ENCODE assay signal across 14 cellular contexts in genomic region chr3:47089605-47090004, GRCh38.
"Had no signal": no experiment of that assay in that cellular context is flagged by ENCODE, and none has a peak within 500 bp of the region (broad histone marks: within the 10 kb centered on the region; RNA-seq: fewer than 3 reads in every experiment).

No MANE protein-coding gene starts in this region.

- DNase-seq: activated CD4-positive, alpha-beta memory T cell treated with anti-CD3 and anti-CD28 coated beads for 36 hours; activated CD8-positive, alpha-beta memory T cell treated with anti-CD3 and anti-CD28 coated beads, Interleukin-2, amount 50 U/mL, for 4 hours; brain microvascular endothelial cell; dorsolateral prefrontal cortex; foreskin melanocyte; heart right ventricle; islet precursor cell; left lung; stimulated activated CD4-positive, alpha-beta T cell treated with anti-CD3 and anti-CD28 coated beads, Interleukin-15, amount 100 ng/mL, for 24 hours; stimulated activated CD4-positive, alpha-beta T cell treated with anti-CD3 and anti-CD28 coated beads, Interleukin-4, amount 100 ng/mL, for 24 hours; T-helper 1 cell had no signal

- ATAC-seq: heart right ventricle, left lung had no signal

- H3K27ac ChIP-seq: brain microvascular endothelial cell, dorsolateral prefrontal cortex, heart right ventricle, left lung, tibial nerve had no signal

- H3K9me3 Mint-ChIP-seq: activated CD4-positive, alpha-beta memory T cell treated with anti-CD3 and anti-CD28 coated beads for 36 hours; activated T-helper 2 cell treated with anti-CD3 and anti-CD28 coated beads, Interferon-gamma antibody, Interleukin-2, Interleukin-4, amounts not matched to agents 10 μg/mL and 5 μg/mL and 100 μg/mL, durations not matched to agents 14 hours and 24 hours and 36 hours had no signal

- H3K4me3 Mint-ChIP-seq: activated CD4-positive, alpha-beta memory T cell treated with anti-CD3 and anti-CD28 coated beads for 36 hours; activated naive CD8-positive, alpha-beta T cell had no signal

- H3K4me1 ChIP-seq: heart right ventricle, left lung, tibial nerve had no signal

- H3K9me3 ChIP-seq: heart right ventricle, left lung, tibial nerve had no signal

- H3K27ac Mint-ChIP-seq: activated naive CD8-positive, alpha-beta T cell; activated T-helper 2 cell treated with anti-CD3 and anti-CD28 coated beads, Interferon-gamma antibody, Interleukin-2, Interleukin-4, amounts not matched to agents 10 μg/mL and 5 μg/mL and 100 μg/mL, durations not matched to agents 14 hours and 24 hours and 36 hours had no signal

- H3K4me3 ChIP-seq: dorsolateral prefrontal cortex, heart right ventricle, left lung, tibial nerve had no signal

- H3K27me3 Mint-ChIP-seq: activated CD4-positive, alpha-beta memory T cell treated with anti-CD3 and anti-CD28 coated beads for 36 hours; activated naive CD8-positive, alpha-beta T cell had no signal

- H3K27me3 ChIP-seq: brain microvascular endothelial cell, dorsolateral prefrontal cortex, heart right ventricle, left lung, tibial nerve had no signal
